ENCODE assay signal across 8 cellular contexts in genomic region chrX:133005038-133005437, GRCh38. TPM values are rescaled to one million over a fixed set of nuclear protein-coding genes. Genes with fewer than 3 reads are reported as not detected.
A peak's percentile ranks its signal among the peaks of the same experiment; 100 is the strongest.
DNase-seq lines count a peak whose midpoint lies in the region; ATAC-seq, FAIRE-seq and TF ChIP-seq lines count a peak whose summit lies in the region.

No MANE protein-coding gene starts in this region.

- no peaks in the 10 kb centered on the region for H3K27me3 Mint-ChIP-seq in activated naive CD4-positive, alpha-beta T cell treated with anti-CD3 and anti-CD28 coated beads for 36 hours (ENCODE audit: low read depth)

- H3K36me3 Mint-ChIP-seq in activated naive CD4-positive, alpha-beta T cell treated with anti-CD3 and anti-CD28 coated beads for 36 hours (ENCODE audit: low read depth) = no peaks in the 10 kb centered on the region

- H3K79me2 ChIP-seq in GM12878 (ENCODE audit: control insufficient read depth, insufficient read depth, low read length) (no peaks in the 10 kb centered on the region), mesendoderm (ENCODE audit: control insufficient read depth, insufficient read depth, low read length) (no peaks in the 10 kb centered on the region)

- H3K4me1 Mint-ChIP-seq in activated naive CD4-positive, alpha-beta T cell treated with anti-CD3 and anti-CD28 coated beads for 36 hours (ENCODE audit: low read depth) = no peaks in the 10 kb centered on the region

- POLR2A ChIA-PET in GM12878 (lab: Charles Lee) = no interaction called here

- intact Hi-C loops in GM12878 (cut with micrococcal nuclease; ENCODE audit: unreplicated experiment) = loop anchor here (10.0 kb wide), 2 partner anchors 170 to 670 kb away; no protein-coding TSS in a partner anchor
- intact Hi-C loops in activated naive CD4-positive, alpha-beta T cell treated with anti-CD3 and anti-CD28 coated beads for 36 hours (cut with micrococcal nuclease) = no loop called here

- H2BK15ac ChIP-seq in mesendoderm (replicated peaks; ENCODE audit: low read depth) = no peak overlapping the region

- CTCF ChIA-PET in GM12878 (lab: Yijun Ruan, JAX) = interaction anchor here (0.7 to 1.7 kb wide), 18 partner anchors 13 to 675 kb away, joined by 3 to 14 read pairs (median 4); no protein-coding TSS in a partner anchor
- CTCF ChIA-PET in activated naive CD4-positive, alpha-beta T cell treated with anti-CD3 and anti-CD28 coated beads for 36 hours (lab: Charles Lee) = interaction anchor here (0.6 to 0.7 kb wide), 5 partner anchors 185 to 1065 kb away, joined by 3 to 6 read pairs (median 3); no protein-coding TSS in a partner anchor

- H3K4me3 ChIP-seq in GM12878 (no peak overlapping the region), mesendoderm (ENCODE audit: low read length) (no peak overlapping the region)

- no peak overlapping the region for H4K8ac ChIP-seq in mesendoderm (ENCODE audit: low read depth, low read length)

- H3K79me1 ChIP-seq in mesendoderm (ENCODE audit: low read length) = no peaks in the 10 kb centered on the region

- WGBS in GM12878 (ENCODE audit: insufficient coverage, insufficient replicate concordance, low lambda C conversion rate, missing lambda C conversion rate) = 0% methylated on average over 2 of the region's 2 CpGs
- WGBS in mesendoderm (ENCODE audit: extremely low coverage, insufficient coverage, low lambda C conversion rate) = no CpG with 5 or more reads among the region's 2 CpGs

- H3K4ac ChIP-seq in mesendoderm (ENCODE audit: low read depth, low read length) = no peak overlapping the region

- H3K9me3 Mint-ChIP-seq in activated naive CD4-positive, alpha-beta T cell treated with anti-CD3 and anti-CD28 coated beads for 36 hours = peaks cover 1% of the 10 kb centered on the region

- no peak overlapping the region for H3K18ac ChIP-seq in mesendoderm (ENCODE audit: low read length)

- H3K27me3 ChIP-seq in GM12878 (replicated peaks in 1 of 2; ENCODE audit: control insufficient read depth in 2 of 2, insufficient read depth in 2 of 2, low read length in 1 of 2) (no peaks in the 10 kb centered on the region), mesendoderm (ENCODE audit: insufficient read depth, low read length, poor library complexity) (no peaks in the 10 kb centered on the region)

- FAIRE-seq in GM12878 (lab: Jason Lieb, UNC) = no peak

- H3K9ac ChIP-seq in GM12878 (ENCODE audit: control insufficient read depth, insufficient read depth, low read length) (no peak overlapping the region), mesendoderm (ENCODE audit: low read length) (no peak overlapping the region)

- H4K5ac ChIP-seq in mesendoderm (ENCODE audit: low read length) = no peak overlapping the region

- H2AFZ ChIP-seq in GM12878 (ENCODE audit: control insufficient read depth, low read depth, low read length) = no peak overlapping the region

- peak; percentile 60 for TF ChIP-seq RAD21 in GM12878 (IDR thresholded peaks at IDR 0.05; ENCODE audit: insufficient read depth, low read depth, low read length)

- no peaks in the 10 kb centered on the region; the same call in 2 of the 3 replicates for H3K9me3 ChIP-seq in GM12878 (replicated peaks; ENCODE audit: control insufficient read depth, insufficient read depth, low read length)

- peak; percentile 49 to 66 (median 58) for TF ChIP-seq CTCF in GM12878 (IDR thresholded peaks at IDR 0.05 in 2 of 3, conservative IDR thresholded peaks at IDR 0.05 in 1 of 3; ENCODE audit: control insufficient read depth in 2 of 3, extremely low read depth in 1 of 3, insufficient read depth in 1 of 3, low read depth in 3 of 3, low read length in 3 of 3)

- no peak overlapping the region for H2BK120ac ChIP-seq in mesendoderm (ENCODE audit: low read depth, low read length)

- no peak overlapping the region for H3K23ac ChIP-seq in mesendoderm (ENCODE audit: low read length)

- in situ Hi-C loops in GM12878 (cut with MboI) = no loop called here

- RAD21 ChIA-PET in GM12878 (lab: Charles Lee; ENCODE audit: unreplicated experiment) = interaction anchor here (0.8 to 1.5 kb wide), 3 partner anchors 209 to 665 kb away, joined by 3 to 5 read pairs (median 3); no protein-coding TSS in a partner anchor

- no peak overlapping the region for H2BK5ac ChIP-seq in mesendoderm (ENCODE audit: low read length)

- no peak overlapping the region for H3K27ac Mint-ChIP-seq in activated naive CD4-positive, alpha-beta T cell treated with anti-CD3 and anti-CD28 coated beads for 36 hours

- no peak for TF ChIP-seq EP300 in GM12878 (IDR thresholded peaks at IDR 0.05; ENCODE audit: borderline replicate concordance in 1 of 2, control insufficient read depth in 1 of 2, low read depth in 2 of 2, low read length in 2 of 2)

- no peak overlapping the region for H2AK5ac ChIP-seq in mesendoderm (ENCODE audit: low read length)

- no peak overlapping the region for H3K56ac ChIP-seq in mesendoderm (ENCODE audit: low read length)

- no peak overlapping the region for H3K4me3 Mint-ChIP-seq in activated naive CD4-positive, alpha-beta T cell treated with anti-CD3 and anti-CD28 coated beads for 36 hours

- no peaks in the 10 kb centered on the region for H3K36me3 ChIP-seq in GM12878 (ENCODE audit: control insufficient read depth in 2 of 2, insufficient read depth in 2 of 2, low read length in 1 of 2)
- H3K36me3 ChIP-seq in mesendoderm (ENCODE audit: control insufficient read depth, insufficient read depth, low read length) = no peaks in the 10 kb centered on the region

- TF ChIP-seq POLR2A in GM12878 (IDR thresholded peaks at IDR 0.05; ENCODE audit: low read depth, low read length) = no peak

- H3K27ac ChIP-seq in GM12878 (ENCODE audit: control insufficient read depth, insufficient read depth) (no peak overlapping the region), mesendoderm (ENCODE audit: low read depth, low read length) (no peak overlapping the region)

- peak; percentile 0 for DNase-seq in DMS114 treated with DMSO at 0.1 percent for 48 hours (lab: John Stamatoyannopoulos, UW; ENCODE audit: unreplicated experiment)
- no peak for DNase-seq in GM12878 (ENCODE audit: low read depth, low spot score)
- DNase-seq in mesendoderm = peak; percentile 4
- no peak for DNase-seq in NCI-H1417 treated with DMSO at 0.1 percent for 48 hours (lab: John Stamatoyannopoulos, UW)
- no peak for DNase-seq in cortex of kidney (lab: John Stamatoyannopoulos, UW)
- no peak for DNase-seq in activated naive CD4-positive, alpha-beta T cell treated with anti-CD3 and anti-CD28 coated beads for 36 hours

- H3K4me2 ChIP-seq in GM12878 (ENCODE audit: control insufficient read depth, insufficient read depth) (no peak overlapping the region), mesendoderm (ENCODE audit: low read length) (no peak overlapping the region)

- H4K20me1 ChIP-seq in GM12878 (ENCODE audit: control insufficient read depth, insufficient read depth) = no peaks in the 10 kb centered on the region

- ATAC-seq in HG03354 (IDR thresholded peaks at IDR 0.05; ENCODE audit: poor library complexity, severe bottlenecking, unreplicated experiment) = peak; percentile 47
- no peak for ATAC-seq in GM12878
- no peak for ATAC-seq in HG03571 (IDR thresholded peaks at IDR 0.05; ENCODE audit: unreplicated experiment)

- BruUV-seq in GM12878 (replicated peaks; lab: Mats Ljungman, UMichigan) = no TSS peak

- no peaks in the 10 kb centered on the region for H3K4me1 ChIP-seq in GM12878 (ENCODE audit: control insufficient read depth, insufficient read depth, low read length)
- H3K4me1 ChIP-seq in mesendoderm (ENCODE audit: control insufficient read depth, low read depth, low read length) = no peaks in the 10 kb centered on the region

- SMC1A ChIA-PET in GM12878 (lab: Charles Lee; ENCODE audit: uncharacterized antibody, unreplicated experiment) = interaction anchor here (1.5 to 2.4 kb wide), 3 partner anchors 9 to 666 kb away, joined by 5 to 17 read pairs (median 5); no protein-coding TSS in a partner anchor

TF ChIP-seq in GM12878, 131 proteins besides CTCF, POLR2A, EP300 and RAD21:
- TF ChIP-seq SMC3 (IDR thresholded peaks at IDR 0.05; ENCODE audit: borderline replicate concordance, low read length) = peak; percentile 46
- no peak for TF ChIP-seq JUNB (IDR thresholded peaks at IDR 0.05)

RNA-seq across cellular contexts. Expression of gene HS6ST2, which starts 46.6 kb away (rescaled TPM):
- not detected in 2 replicates for total RNA-seq in GM12878 (2013; cell fraction: nucleolus; rRNA removed)
- total RNA-seq in GM12878 (2014; rRNA removed) (not detected in 2 replicates), GM12878 (2014; rRNA removed; fragmentation: Illumina TruSeq; extraction: Trizol) (not detected in 2 replicates), GM12878 (2021) (not detected in 2 replicates)
- polyA plus RNA-seq in GM12878 (2011; ENCODE audit: low read depth) = not detected
- polyA plus RNA-seq in GM12878 (2011; rRNA removed) (not detected in 2 replicates), GM12878 (2014; fragmentation: Illumina TruSeq; extraction: Trizol) (not detected in 2 replicates), GM12878 (2014; fragmentation: Nextera tagmentation; extraction: Ambion mirVana) (not detected), GM12878 (2014; rRNA removed) (not detected in 2 replicates), GM12878 (2016; fragmentation: Nextera tagmentation; extraction: Ambion mirVana) (not detected)
- polyA plus RNA-seq in GM12878 (2011; cell fraction: cytosol; rRNA removed) = not detected in 2 replicates
- not detected in 2 replicates for polyA plus RNA-seq in GM12878 (2011; cell fraction: nucleus; rRNA removed)
- polyA plus RNA-seq in GM12878 (2012) = not detected in 2 replicates
- polyA minus RNA-seq in GM12878 (2011; rRNA and poly(A)+ RNA removed) = not detected in 2 replicates
- 0.40 TPM in 1 of 2 replicates, not detected in the other for polyA minus RNA-seq in GM12878 (2011; cell fraction: cytosol; rRNA and poly(A)+ RNA removed)
- 0.10 TPM in 1 of 2 replicates, not detected in the other for polyA minus RNA-seq in GM12878 (2011; cell fraction: nucleus; rRNA and poly(A)+ RNA removed)
- 2.7 TPM for polyA plus RNA-seq in mesendoderm (2013, experiment 1 of 2)
- polyA plus RNA-seq in mesendoderm (2013, experiment 2 of 2) = 3.0 TPM
- 1 to 10 TPM in 1 of 2 experiments, under 1 TPM in 1; 0.98 to 1.3 TPM for total RNA-seq in activated naive CD4-positive, alpha-beta T cell treated with anti-CD3 and anti-CD28 coated beads for 36 hours

Comparison
In these comparisons a context has a peak if more than half of its experiments do, and no peak if none do; other contexts are left out.
1. DNase-seq: peak in DMS114 treated with DMSO at 0.1 percent for 48 hours (single experiment) and mesendoderm (single experiment); none in GM12878 (single experiment), NCI-H1417 treated with DMSO at 0.1 percent for 48 hours (single experiment), cortex of kidney (single experiment) and activated naive CD4-positive, alpha-beta T cell treated with anti-CD3 and anti-CD28 coated beads for 36 hours (single experiment).